9 cellular contexts compared by ENCODE assay signal in the genomic region with DNA sequence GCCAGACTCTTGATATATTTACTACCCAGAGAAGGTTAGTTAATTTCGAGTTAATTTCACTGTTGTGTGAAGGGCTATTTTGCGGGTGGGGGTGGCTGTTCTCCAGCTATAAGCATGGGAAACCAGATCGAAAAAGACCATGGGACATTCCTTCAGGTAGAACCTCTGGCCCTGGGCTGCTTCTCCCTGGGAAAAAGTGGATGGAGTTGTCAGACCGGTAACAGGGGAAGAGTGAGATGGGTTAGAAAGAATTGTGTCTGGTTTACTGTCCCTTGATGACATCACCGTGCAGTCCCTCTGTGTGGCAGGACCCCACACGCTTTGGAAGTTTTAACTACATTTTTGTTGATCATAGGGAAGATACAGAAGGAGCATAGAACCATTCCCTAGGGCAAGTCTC.
"Had no signal": no experiment of that assay in that cellular context is flagged by ENCODE, and none has a peak within 500 bp of the region (broad histone marks: within the 10 kb centered on the region; RNA-seq: fewer than 3 reads in every experiment).

No MANE protein-coding gene starts in this region.

- H2AFZ ChIP-seq: GM23248 had no signal

- DNase-seq: GM23248, GOT3, H7, HFFc6, KBM-7 had no signal

- H3K9ac ChIP-seq: GM23248, KMS-11 had no signal

- ATAC-seq: HCT116 had no signal

- H3K27ac ChIP-seq: GM23248, KMS-11 had no signal

- H3K4me1 ChIP-seq: HAP-1 had no signal

- H3K27me3 Mint-ChIP-seq: IgD-negative memory B cell had no signal

- H3K36me3 ChIP-seq: HAP-1 had no signal

- H3K4me1 Mint-ChIP-seq: IgD-negative memory B cell had no signal

- H3K4me3 ChIP-seq: GM23248, HAP-1 had no signal

- H3K4me2 ChIP-seq: KMS-11 had no signal

- H3K4me3 Mint-ChIP-seq: HFFc6, IgD-negative memory B cell had no signal

- H3K27ac Mint-ChIP-seq: HFFc6, IgD-negative memory B cell had no signal

- H3K36me3 Mint-ChIP-seq: IgD-negative memory B cell had no signal
